ENCODE assay signal across 19 cellular contexts in genomic region chr10:59901481-59901880, GRCh38. TPM values are rescaled to one million over a fixed set of nuclear protein-coding genes. Genes with fewer than 3 reads are reported as not detected.
DNase-seq lines count a peak whose midpoint lies in the region; ATAC-seq and TF ChIP-seq lines count a peak whose summit lies in the region.
"Had no signal": no experiment of that assay in that cellular context is flagged by ENCODE, and none has a peak within 500 bp of the region (broad histone marks: within the 10 kb centered on the region; RNA-seq: fewer than 3 reads in every experiment).

No MANE protein-coding gene starts in this region.

- H3F3A ChIP-seq in SU-DHL-6 (ENCODE audit: insufficient read depth), result no peaks in the 10 kb centered on the region

- ATAC-seq in HG02973 (IDR thresholded peaks at IDR 0.05; ENCODE audit: unreplicated experiment), result no peak
- no peak for ATAC-seq in HG03469 (IDR thresholded peaks at IDR 0.05; ENCODE audit: unreplicated experiment)
- ATAC-seq: natural killer cell treated with Interleukin-12 subunit alpha and Interleukin-12 subunit beta and Interleukin-15 and Interleukin-18, amount 100 ng/mL, for 72 hours; stimulated activated naive B cell treated with anti-CD40 and anti-IgM and Interleukin-4, amounts not matched to agents 10 μg/mL and 1 μg/mL and 100 μg/mL, for 72 hours had no signal

- POLR2A ChIA-PET in HEK293 (lab: Yijun Ruan, JAX), result no interaction called here

- no peaks in the 10 kb centered on the region for H3K9me3 ChIP-seq in HEK293 (ENCODE audit: control insufficient read depth, insufficient read depth, low read depth, low read length)
- H3K9me3 ChIP-seq in SU-DHL-6 (ENCODE audit: insufficient read depth, low read length), result no peaks in the 10 kb centered on the region
- no peaks in the 10 kb centered on the region for H3K9me3 ChIP-seq in esophagus muscularis mucosa
- H3K9me3 ChIP-seq in sigmoid colon, result no peaks in the 10 kb centered on the region
- no peaks in the 10 kb centered on the region for H3K9me3 ChIP-seq in stomach
- H3K9me3 ChIP-seq: SJSA1 had no signal

- TF ChIP-seq CTCF in HEK293 (tag by site-specific recombination; IDR thresholded peaks at IDR 0.05), result no peak
- TF ChIP-seq CTCF in SU-DHL-6 (IDR thresholded peaks at IDR 0.05; ENCODE audit: insufficient read depth, low read length, poor library complexity, severe bottlenecking), result no peak
- no peak for TF ChIP-seq CTCF in esophagus muscularis mucosa (IDR thresholded peaks at IDR 0.05)
- no peak for TF ChIP-seq CTCF in sigmoid colon (IDR thresholded peaks at IDR 0.05)
- no peak for TF ChIP-seq CTCF in stomach (IDR thresholded peaks at IDR 0.05)

- intact Hi-C loops in esophagus muscularis mucosa (cut with DNase I) (no loop called here), sigmoid colon (cut with DNase I) (loop anchor here (10.0 kb wide), 2 partner anchors 97 to 243 kb away; no protein-coding TSS in a partner anchor), stomach (cut with DNase I; ENCODE audit: low total_unique reads) (no loop called here)

- CTCF ChIA-PET in HEK293 (lab: Yijun Ruan, JAX), result interaction anchor here (1.0 kb wide), 1 partner anchor 70 kb away, joined by 3 read pairs; no protein-coding TSS in a partner anchor

- no peaks in the 10 kb centered on the region for H3K9me2 ChIP-seq in SU-DHL-6 (replicated peaks; ENCODE audit: insufficient read depth, low read length)

- H3K79me2 ChIP-seq in SU-DHL-6 (ENCODE audit: insufficient read depth, low read length), result peaks cover 98% of the 10 kb centered on the region

- H3K27me3 ChIP-seq in SU-DHL-6 (ENCODE audit: low read length) (no peaks in the 10 kb centered on the region), esophagus muscularis mucosa (no peaks in the 10 kb centered on the region), sigmoid colon (no peaks in the 10 kb centered on the region), stomach (no peaks in the 10 kb centered on the region)
- H3K27me3 ChIP-seq: SJSA1 had no signal

- no peak for DNase-seq in esophagus muscularis mucosa (ENCODE audit: extremely low spot score)
- DNase-seq in sigmoid colon, result no peak
- no peak for DNase-seq in stomach
- no peak for DNase-seq in NCI-H128 (lab: John Stamatoyannopoulos, UW; ENCODE audit: unreplicated experiment)
- DNase-seq: activated CD4-positive, alpha-beta T cell treated with anti-CD3 and anti-CD28 coated beads for 48 hours; activated naive CD4-positive, alpha-beta T cell treated with Interleukin-2 at 50 U/mL for 16 hours; cortex of kidney; head of caudate nucleus; MV-4-11; NCI-H2081; NCI-H510A; stimulated activated naive B cell treated with anti-CD40 and anti-IgM and Interleukin-4, amounts not matched to agents 10 μg/mL and 1 μg/mL and 100 μg/mL, for 72 hours had no signal

- H2AFZ ChIP-seq in SU-DHL-6 (ENCODE audit: low read depth, low read length, severe bottlenecking), result no peak overlapping the region

- peaks cover 14% of the 10 kb centered on the region; the same call in 1 of the 2 replicates for H4K20me1 ChIP-seq in SU-DHL-6 (ENCODE audit: low read depth, low read length)

- WGBS in esophagus muscularis mucosa, result 60% methylated on average over 1 of the region's 1 CpG
- WGBS in sigmoid colon, 2 donors, result 16 to 59% methylated on average over 1 of the region's 1 CpG
- 25 to 64% (median 45%) methylated on average over 1 of the region's 1 CpG for WGBS in stomach, 5 donors

- H3K36me3 ChIP-seq in HEK293 (ENCODE audit: control insufficient read depth in 2 of 2, insufficient read depth in 1 of 2, low read length in 2 of 2) (peaks cover 0 to 4% of the 10 kb centered on the region in 2 experiments; a peak in 1 of 3 replicates), SU-DHL-6 (ENCODE audit: low read length) (no peaks in the 10 kb centered on the region), esophagus muscularis mucosa (no peaks in the 10 kb centered on the region), sigmoid colon (no peaks in the 10 kb centered on the region), stomach (no peaks in the 10 kb centered on the region)

- TF ChIP-seq POLR2A in esophagus muscularis mucosa (IDR thresholded peaks at IDR 0.05; ENCODE audit: low read depth), result no peak
- TF ChIP-seq POLR2A in sigmoid colon (IDR thresholded peaks at IDR 0.05), result no peak
- no peak for TF ChIP-seq POLR2A in stomach (IDR thresholded peaks at IDR 0.05)

- no peak for TF ChIP-seq EP300 in esophagus muscularis mucosa (IDR thresholded peaks at IDR 0.05)
- no peak for TF ChIP-seq EP300 in sigmoid colon (IDR thresholded peaks at IDR 0.05)
- TF ChIP-seq EP300 in stomach (IDR thresholded peaks at IDR 0.05), result no peak

- peaks cover 12% of the 10 kb centered on the region for H3K4me1 ChIP-seq in HEK293 (ENCODE audit: control insufficient read depth, insufficient read depth, low read length)
- H3K4me1 ChIP-seq in esophagus muscularis mucosa, result peaks cover 31 to 87% (median 84%) of the 10 kb centered on the region in 4 donors
- H3K4me1 ChIP-seq in sigmoid colon, result peaks cover 0 to 87% (median 75%) of the 10 kb centered on the region in 4 donors
- H3K4me1 ChIP-seq in stomach, result peaks cover 43 to 82% (median 67%) of the 10 kb centered on the region in 4 donors

- H3K9ac ChIP-seq in SU-DHL-6 (ENCODE audit: low read length), result no peak overlapping the region

- no peak overlapping the region for H3K27ac ChIP-seq in HEK293 (ENCODE audit: extremely low read depth, low read depth, low read length)
- H3K27ac ChIP-seq in SU-DHL-6 (ENCODE audit: low read depth, low read length), result no peak overlapping the region
- peak overlapping the region in 3 of 4 donors; percentile 30 to 45 (median 43) for H3K27ac ChIP-seq in esophagus muscularis mucosa (replicated peaks in 1 of 4)
- peak overlapping the region; percentile 38 to 93 (median 69) for H3K27ac ChIP-seq in sigmoid colon
- H3K27ac ChIP-seq in stomach, result peak overlapping the region in 1 of 5 donors; percentile 10
- H3K27ac ChIP-seq: SJSA1 had no signal

- peak overlapping the region; percentile 1 for H3K4me2 ChIP-seq in SU-DHL-6 (ENCODE audit: low read depth, low read length, poor library complexity, severe bottlenecking)

- H3K4me3 ChIP-seq in HEK293 (ENCODE audit: low read depth, low read length), result no peak overlapping the region
- no peak overlapping the region for H3K4me3 ChIP-seq in SU-DHL-6 (ENCODE audit: insufficient read depth, low read length, poor library complexity, severe bottlenecking)
- no peak overlapping the region for H3K4me3 ChIP-seq in esophagus muscularis mucosa
- H3K4me3 ChIP-seq in sigmoid colon, result no peak overlapping the region
- no peak overlapping the region for H3K4me3 ChIP-seq in stomach
- H3K4me3 ChIP-seq: lung, SJSA1 had no signal

TF ChIP-seq in HEK293, 187 proteins besides CTCF, POLR2A, EP300 and RAD21:
- TF ChIP-seq ZXDB (tag by site-specific recombination; IDR thresholded peaks at IDR 0.05) (no peak), FEZF1 (tag by site-specific recombination; IDR thresholded peaks at IDR 0.05) (0 out of 2 replicates have a peak, but pooled peaks have one; percentile 8)

RNA-seq across cellular contexts. Expression of gene CCDC6, which starts 4.9 kb away (rescaled TPM):
- total RNA-seq in esophagus muscularis mucosa, result 10 to 100 TPM; 41.4 to 71.0 (median 57.2) TPM
- total RNA-seq in sigmoid colon, result 10 to 100 TPM; 59.2 to 97.5 (median 62.2) TPM
- 10 to 100 TPM; 12.6 to 23.5 (median 19.4) TPM for polyA plus RNA-seq in sigmoid colon
- total RNA-seq in stomach, result 10 to 100 TPM; 13.9 to 56.0 (median 33.0) TPM
- 10 to 100 TPM; 12.5 to 14.8 (median 14.2) TPM for polyA plus RNA-seq in stomach

Comparison
In these comparisons a context has a peak if more than half of its experiments do, and no peak if none do; other contexts are left out.
1. H3K27ac ChIP-seq: peak in esophagus muscularis mucosa (3 of 4) and sigmoid colon (4 of 4); none in HEK293 (single experiment) and SU-DHL-6 (single experiment).